8 cellular contexts compared by ENCODE assay signal in the genomic region with DNA sequence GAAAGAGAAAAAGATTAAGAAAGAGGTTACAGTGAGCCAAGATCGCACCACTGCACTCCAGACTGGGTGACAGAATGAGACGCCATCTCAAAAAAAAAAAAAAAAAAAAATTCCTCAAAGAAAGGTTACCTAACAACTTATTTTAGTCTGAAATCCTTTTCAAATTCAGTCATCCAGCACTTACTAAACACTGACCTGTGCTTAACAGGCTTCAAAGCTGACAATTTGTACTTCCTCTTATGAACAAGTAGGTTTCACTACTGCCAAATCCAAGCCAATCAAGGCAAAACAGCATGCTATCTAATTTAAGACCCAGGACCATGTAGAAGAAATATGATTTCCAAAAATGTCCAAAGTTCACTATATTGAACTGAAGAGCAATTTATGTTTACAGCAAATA. TPM values are rescaled to one million over a fixed set of nuclear protein-coding genes. Genes with fewer than 3 reads are reported as not detected.
DNase-seq lines count a peak whose midpoint lies in the region; ATAC-seq and TF ChIP-seq lines count a peak whose summit lies in the region.

No MANE protein-coding gene starts in this region.

- TF ChIP-seq CTCF in OCI-LY1 (IDR thresholded peaks at IDR 0.05; ENCODE audit: low read length) (no peak), nephron (IDR thresholded peaks at IDR 0.05; ENCODE audit: unreplicated experiment in 3 of 3) (no peak), A673 (conservative IDR thresholded peaks at IDR 0.05; ENCODE audit: low read depth, low read length) (no peak)

- CTCF ChIA-PET in A673 (lab: Charles Lee) = no interaction called here

- no peak overlapping the region for H2AFZ ChIP-seq in OCI-LY1 (ENCODE audit: low read length)

- intact Hi-C loops in A673 (cut with micrococcal nuclease; ENCODE audit: unreplicated experiment) = no loop called here

- ATAC-seq in GM18870 (IDR thresholded peaks at IDR 0.05; ENCODE audit: unreplicated experiment) = peak; percentile 81
- ATAC-seq in HG02678 (IDR thresholded peaks at IDR 0.05; ENCODE audit: unreplicated experiment) = peak; percentile 87

- H3F3A ChIP-seq in OCI-LY1 (ENCODE audit: insufficient read depth, low read length) = peaks cover 5% of the 10 kb centered on the region; the same call in 1 of the 2 replicates

- H3K27ac ChIP-seq in OCI-LY1 (ENCODE audit: low read depth, low read length, poor library complexity, severe bottlenecking) (peak overlapping the region; percentile 48), A673 (ENCODE audit: low read depth, low read length, poor library complexity, severe bottlenecking) (no peak overlapping the region)

- DNase-seq in stimulated activated CD4-positive, alpha-beta T cell treated with anti-CD3 and anti-CD28 coated beads, Interleukin-2, amount 100 ng/mL, for 24 hours = no peak
- no peak for DNase-seq in A673 (ENCODE audit: low spot score)
- no peak for DNase-seq in activated CD4-positive, alpha-beta T cell treated with anti-CD3 and anti-CD28 coated beads, Interleukin-2, amount 50 U/mL, for 4 hours
- DNase-seq in superior temporal gyrus (ENCODE audit: extremely low spot score) = no peak

- H3K9ac ChIP-seq in OCI-LY1 (ENCODE audit: low read length) = no peak overlapping the region

- peaks cover 4% of the 10 kb centered on the region; the same call in 1 of the 2 replicates for H4K20me1 ChIP-seq in OCI-LY1 (ENCODE audit: insufficient read depth, low read length)

- H3K4me1 Mint-ChIP-seq in nephron = peaks cover 10% of the 10 kb centered on the region

- H3K4me3 ChIP-seq in OCI-LY1 (ENCODE audit: low read depth, low read length, poor library complexity, severe bottlenecking) = no peak overlapping the region
- no peak overlapping the region for H3K4me3 ChIP-seq in A673 (ENCODE audit: low read depth, low read length, poor library complexity, severe bottlenecking)

- POLR2A ChIA-PET in A673 (lab: Charles Lee; ENCODE audit: low non-redundant PET) = no interaction called here

- peaks cover 38% of the 10 kb centered on the region for H3K36me3 ChIP-seq in OCI-LY1 (ENCODE audit: insufficient read depth, low read length)
- H3K36me3 ChIP-seq in A673 (ENCODE audit: insufficient read depth, low read length, poor library complexity, severe bottlenecking) = no peaks in the 10 kb centered on the region

- no peaks in the 10 kb centered on the region for H3K9me3 ChIP-seq in OCI-LY1 (ENCODE audit: low read length)
- no peaks in the 10 kb centered on the region for H3K9me3 ChIP-seq in A673 (ENCODE audit: low read depth, low read length, poor library complexity, severe bottlenecking)

- H3K9me2 ChIP-seq in OCI-LY1 (ENCODE audit: low read depth, low read length) = no peaks in the 10 kb centered on the region

- no peaks in the 10 kb centered on the region for H3K27me3 ChIP-seq in OCI-LY1 (ENCODE audit: insufficient read depth, low read length)
- no peaks in the 10 kb centered on the region for H3K27me3 ChIP-seq in A673 (replicated peaks; ENCODE audit: insufficient read depth, low read depth, low read length, poor library complexity)

- peak overlapping the region; percentile 34 to 72 (median 56) for H3K27ac Mint-ChIP-seq in nephron

- H3K79me2 ChIP-seq in OCI-LY1 (ENCODE audit: insufficient read depth, low read length) = no peaks in the 10 kb centered on the region

- no peak overlapping the region for H3K4me3 Mint-ChIP-seq in nephron

- no peaks in the 10 kb centered on the region for H3K27me3 Mint-ChIP-seq in nephron (ENCODE audit: low read depth)

- H3K4me2 ChIP-seq in OCI-LY1 (ENCODE audit: low read length) = peak overlapping the region; percentile 31; the same call in 1 of the 2 replicates

- H3K4me1 ChIP-seq in OCI-LY1 (ENCODE audit: insufficient read depth, low read length, severe bottlenecking) (peaks cover 14% of the 10 kb centered on the region), A673 (ENCODE audit: insufficient read depth, low read length, poor library complexity, severe bottlenecking) (peaks cover 44% of the 10 kb centered on the region)

- H3K9me3 Mint-ChIP-seq in nephron = no peaks in the 10 kb centered on the region

- no TSS peak for BruUV-seq in A673 (replicated peaks; lab: Mats Ljungman, UMichigan)

- H3K36me3 Mint-ChIP-seq in nephron (ENCODE audit: low read depth) = peaks cover 42% of the 10 kb centered on the region

RNA-seq across cellular contexts. Expression of a gene that starts 13.6 kb away (rescaled TPM):
- 16.5 and 17.7 TPM in 2 replicates for total RNA-seq in A673 (2021)
